12 cellular contexts compared by ENCODE assay signal in genomic region chr6:144131248-144131709, GRCh38. TPM values are rescaled to one million over a fixed set of nuclear protein-coding genes. Genes with fewer than 3 reads are reported as not detected.
DNase-seq lines count a peak whose midpoint lies in the region; ATAC-seq and TF ChIP-seq lines count a peak whose summit lies in the region.
"Had no signal": no experiment of that assay in that cellular context is flagged by ENCODE, and none has a peak within 500 bp of the region (broad histone marks: within the 10 kb centered on the region; RNA-seq: fewer than 3 reads in every experiment).

No MANE protein-coding gene starts in this region.

- no peak for TF ChIP-seq POLR2A in right lobe of liver (IDR thresholded peaks at IDR 0.05)

- DNase-seq in activated CD4-positive, CD25-positive, alpha-beta regulatory T cell treated with anti-CD3 and anti-CD28 coated beads, Interleukin-2, amount 50 U/mL, for 72 hours: no peak
- DNase-seq in amniotic epithelial cell (ENCODE audit: low read depth) (peak; percentile 17), renal cortical epithelial cell (ENCODE audit: low read depth) (peak; percentile 29), lower lobe of right lung (no peak), HK-2 (ENCODE audit: unreplicated experiment) (no peak), right lobe of liver (no peak)
- DNase-seq: activated naive CD8-positive, alpha-beta T cell treated with anti-CD3 and anti-CD28 coated beads, Interleukin-2, amount 10 ng/mL, durations not matched to agents 7 days and 5 days; NCI-H345; upper lobe of right lung had no signal

- H3K4me3 ChIP-seq in lower lobe of right lung: no peak overlapping the region
- H3K4me3 ChIP-seq in right lobe of liver: no peak overlapping the region
- H3K4me3 ChIP-seq: upper lobe of right lung had no signal

- H3K27me3 ChIP-seq in lower lobe of right lung (ENCODE audit: low read depth) (no peaks in the 10 kb centered on the region), right lobe of liver (no peaks in the 10 kb centered on the region)
- H3K27me3 ChIP-seq: upper lobe of right lung had no signal

- no peaks in the 10 kb centered on the region for H3K36me3 ChIP-seq in lower lobe of right lung
- no peaks in the 10 kb centered on the region for H3K36me3 ChIP-seq in right lobe of liver
- H3K36me3 ChIP-seq: upper lobe of right lung had no signal

- intact Hi-C loops in lower lobe of right lung (cut with DNase I) (no loop called here), right lobe of liver (cut with DNase I) (no loop called here)

- H3K27ac ChIP-seq in lower lobe of right lung (no peak overlapping the region), right lobe of liver (no peak overlapping the region)
- H3K27ac ChIP-seq: 22Rv1, upper lobe of right lung had no signal

- H3K4me1 ChIP-seq in lower lobe of right lung (no peaks in the 10 kb centered on the region), right lobe of liver (no peaks in the 10 kb centered on the region)
- H3K4me1 ChIP-seq: upper lobe of right lung had no signal

- 53% methylated on average over 1 of the region's 1 CpG for whole genome bisulfite sequencing in right lobe of liver (ENCODE audit: insufficient coverage, low coverage, low lambda C conversion rate, missing lambda C conversion rate)

- TF ChIP-seq CTCF in lower lobe of right lung (IDR thresholded peaks at IDR 0.05) (no peak), right lobe of liver (IDR thresholded peaks at IDR 0.05) (no peak)

- H3K9me3 ChIP-seq in lower lobe of right lung (no peaks in the 10 kb centered on the region), right lobe of liver (no peaks in the 10 kb centered on the region)
- H3K9me3 ChIP-seq: upper lobe of right lung had no signal

- ATAC-seq in activated CD4-positive, CD25-positive, alpha-beta regulatory T cell treated with anti-CD3 and anti-CD28 coated beads, Interleukin-2, amount 50 U/mL, for 24 hours: peak; percentile 96 to 97
- ATAC-seq in HG03354 (IDR thresholded peaks at IDR 0.05; ENCODE audit: poor library complexity, severe bottlenecking, unreplicated experiment) (peak; percentile 46), lower lobe of right lung (no peak), right lobe of liver (no peak)
- ATAC-seq: upper lobe of right lung had no signal

RNA-seq across cellular contexts. Expression of gene STX11, which starts 19.0 kb away (rescaled TPM):
- total RNA-seq in renal cortical epithelial cell: 0.75 and 2.4 TPM in 2 replicates
- 54.1 TPM for total RNA-seq in lower lobe of right lung
- 1 to 10 TPM in 5 of 6 experiments, under 1 TPM in 1; 0.86 to 7.4 (median 4.1) TPM for total RNA-seq in right lobe of liver

RNA-seq across cellular contexts. Expression of gene SF3B5, which starts 35.9 kb away (rescaled TPM):
- total RNA-seq in renal cortical epithelial cell: 49.0 and 127 TPM in 2 replicates
- 112 TPM for total RNA-seq in lower lobe of right lung
- total RNA-seq in right lobe of liver: 100 to 1,000 TPM in 2 of 6 experiments, 10 to 100 TPM in 4; 59.2 to 206 (median 70.6) TPM

Comparison
In these comparisons a context has a peak if more than half of its experiments do, and no peak if none do; other contexts are left out.
1. ATAC-seq: peak in activated CD4-positive, CD25-positive, alpha-beta regulatory T cell treated with anti-CD3 and anti-CD28 coated beads, Interleukin-2, amount 50 U/mL, for 24 hours (2 of 2) and HG03354 (single experiment); none in lower lobe of right lung (0 of 2) and right lobe of liver (0 of 4).
2. DNase-seq: peak in amniotic epithelial cell (single experiment) and renal cortical epithelial cell (single experiment); none in activated CD4-positive, CD25-positive, alpha-beta regulatory T cell treated with anti-CD3 and anti-CD28 coated beads, Interleukin-2, amount 50 U/mL, for 72 hours (single experiment), lower lobe of right lung (single experiment), HK-2 (single experiment) and right lobe of liver (0 of 3).